Comparison of ENCODE assay signal across 1 cellular context in the genomic region with DNA sequence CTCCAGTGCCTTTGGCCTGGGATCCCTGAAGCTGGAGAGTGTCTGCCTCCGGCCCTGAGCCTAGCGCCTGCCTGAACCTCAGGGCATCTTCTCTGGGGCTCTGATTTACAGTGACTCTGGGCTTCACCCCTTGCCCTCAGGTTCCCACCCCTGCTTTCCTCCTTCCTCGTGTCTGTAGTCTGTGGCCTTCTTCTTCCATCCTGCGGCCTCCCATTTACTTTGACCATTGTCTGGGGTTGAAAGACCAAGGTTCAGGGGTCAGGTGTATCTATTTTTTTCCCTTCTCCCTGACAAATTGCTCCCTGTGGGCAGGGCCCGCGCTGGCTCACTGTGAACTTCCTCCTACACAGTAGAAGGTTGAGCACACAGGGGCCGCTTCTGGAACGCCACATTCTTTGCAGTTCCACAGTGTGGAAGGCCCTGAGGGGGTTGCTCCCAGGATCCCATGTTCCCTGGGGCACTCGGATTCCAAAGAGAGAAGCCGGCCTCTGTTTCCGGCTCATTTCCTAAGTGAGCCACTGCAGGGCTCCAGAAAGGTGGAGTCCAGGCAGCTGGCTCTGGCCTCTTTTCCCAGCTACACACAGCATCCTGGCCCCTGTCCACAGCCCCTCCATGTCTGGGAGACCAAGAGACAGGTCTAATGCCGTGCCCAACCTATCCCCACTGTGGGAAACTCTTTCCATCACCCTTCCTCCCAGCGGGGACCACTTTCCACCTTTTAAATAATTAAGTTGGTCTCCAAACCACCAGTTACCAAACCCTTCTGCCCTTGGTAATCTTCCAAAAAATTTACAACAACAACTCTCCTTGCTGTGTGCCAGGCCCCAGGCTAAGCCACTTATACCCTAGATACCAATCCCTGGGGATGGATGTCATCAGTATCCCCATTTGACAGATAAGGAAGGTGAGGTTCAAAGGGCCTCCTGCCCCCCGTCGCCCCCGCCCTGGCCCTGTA.
A peak's percentile ranks its signal among the peaks of the same experiment; 100 is the strongest.
TF ChIP-seq lines count a peak whose summit lies in the region.

No MANE protein-coding gene starts in this region.

TF ChIP-seq in HepG2, 621 proteins besides CTCF, POLR2A, EP300 and RAD21 (continued from another document and continues in another):
- TF ChIP-seq POGK (CRISPR knock-in tag; conservative IDR thresholded peaks at IDR 0.05) (peak; percentile 99), NR2F2 (IDR thresholded peaks at IDR 0.05; ENCODE audit: borderline replicate concordance, low read depth) (0 out of 2 replicates have a peak, but pooled peaks have one; percentile 40), ZBTB40 (IDR thresholded peaks at IDR 0.05) (no peak), ZBTB40 (CRISPR knock-in tag; IDR thresholded peaks at IDR 0.05) (peak; percentile 44; the same call in 1 of the 2 replicates), ZNF496 (CRISPR knock-in tag; IDR thresholded peaks at IDR 0.05; ENCODE audit: insufficient replicate concordance) (no peak), ASH2L (IDR thresholded peaks at IDR 0.05; ENCODE audit: insufficient read length, low read depth, low read length) (no peak), HOXA9 (CRISPR knock-in tag; IDR thresholded peaks at IDR 0.05; ENCODE audit: borderline replicate concordance) (no peak), ZNF230 (CRISPR knock-in tag; IDR thresholded peaks at IDR 0.05) (0 out of 2 replicates have a peak, but pooled peaks have one; percentile 10), ZNF777 (CRISPR knock-in tag; IDR thresholded peaks at IDR 0.05) (no peak), MEIS1 (CRISPR knock-in tag; IDR thresholded peaks at IDR 0.05; ENCODE audit: borderline replicate concordance) (0 out of 2 replicates have a peak, but pooled peaks have one; percentile 29), ZSCAN31 (CRISPR knock-in tag; IDR thresholded peaks at IDR 0.05; ENCODE audit: low read depth) (peak; percentile 39; the same call in 1 of the 2 replicates), HNF4G (IDR thresholded peaks at IDR 0.05; ENCODE audit: borderline replicate concordance, low read depth, low read length) (peak; percentile 71; the same call in 1 of the 2 replicates), HNF4G (CRISPR knock-in tag; IDR thresholded peaks at IDR 0.05; ENCODE audit: borderline replicate concordance, low read depth) (peak; percentile 46; the same call in 1 of the 2 replicates), FOXC1 (CRISPR knock-in tag; IDR thresholded peaks at IDR 0.05; ENCODE audit: borderline replicate concordance) (no peak; the same call in 1 of the 2 replicates), ZNF737 (CRISPR knock-in tag; IDR thresholded peaks at IDR 0.05; ENCODE audit: borderline replicate concordance) (no peak), RBAK (CRISPR knock-in tag; IDR thresholded peaks at IDR 0.05) (no peak), ZBTB1 (CRISPR knock-in tag; IDR thresholded peaks at IDR 0.05; ENCODE audit: borderline replicate concordance) (no peak), ZNF20 (CRISPR knock-in tag; IDR thresholded peaks at IDR 0.05) (no peak), REL (CRISPR knock-in tag; conservative IDR thresholded peaks at IDR 0.05) (no peak), ZXDC (CRISPR knock-in tag; IDR thresholded peaks at IDR 0.05) (no peak), SAP130 (CRISPR knock-in tag; IDR thresholded peaks at IDR 0.05; ENCODE audit: low read depth) (peak; percentile 57), HNRNPK (IDR thresholded peaks at IDR 0.05; ENCODE audit: low read depth, low read length, poor library complexity, severe bottlenecking) (no peak), ZSCAN30 (CRISPR knock-in tag; IDR thresholded peaks at IDR 0.05) (no peak), YEATS4 (CRISPR knock-in tag; IDR thresholded peaks at IDR 0.05; ENCODE audit: borderline replicate concordance) (no peak), TGIF2 (CRISPR knock-in tag; IDR thresholded peaks at IDR 0.05) (no peak), HDAC2 (CRISPR knock-in tag; IDR thresholded peaks at IDR 0.05) (peak; percentile 26; the same call in 1 of the 2 replicates), ELF1 (CRISPR knock-in tag; IDR thresholded peaks at IDR 0.05) (peak; percentile 34; the same call in 1 of the 2 replicates), MATR3 (CRISPR knock-in tag; IDR thresholded peaks at IDR 0.05) (no peak), IRF2 (CRISPR knock-in tag; IDR thresholded peaks at IDR 0.05) (0 out of 2 replicates have a peak, but pooled peaks have one; percentile 15), FLYWCH1 (CRISPR knock-in tag; IDR thresholded peaks at IDR 0.05) (no peak), ZNF619 (CRISPR knock-in tag; IDR thresholded peaks at IDR 0.05) (no peak), SNAPC2 (CRISPR knock-in tag; IDR thresholded peaks at IDR 0.05) (no peak), ZNF264 (CRISPR knock-in tag; IDR thresholded peaks at IDR 0.05) (no peak; the same call in 1 of the 2 replicates), WIZ (CRISPR knock-in tag; IDR thresholded peaks at IDR 0.05) (no peak), ZNF761 (CRISPR knock-in tag; conservative IDR thresholded peaks at IDR 0.05) (no peak), HNRNPL (IDR thresholded peaks at IDR 0.05; ENCODE audit: low read depth, low read length) (no peak), ZFP90 (CRISPR knock-in tag; IDR thresholded peaks at IDR 0.05; ENCODE audit: borderline replicate concordance) (no peak), ZNF670 (CRISPR knock-in tag; IDR thresholded peaks at IDR 0.05; ENCODE audit: borderline replicate concordance) (no peak), ETV5 (CRISPR knock-in tag; IDR thresholded peaks at IDR 0.05; ENCODE audit: borderline replicate concordance) (peak; percentile 57; the same call in 1 of the 2 replicates), RFXANK (CRISPR knock-in tag; IDR thresholded peaks at IDR 0.05) (no peak), ZNF615 (CRISPR knock-in tag; IDR thresholded peaks at IDR 0.05; ENCODE audit: borderline replicate concordance) (no peak)
- TF ChIP-seq, protein P1, sequence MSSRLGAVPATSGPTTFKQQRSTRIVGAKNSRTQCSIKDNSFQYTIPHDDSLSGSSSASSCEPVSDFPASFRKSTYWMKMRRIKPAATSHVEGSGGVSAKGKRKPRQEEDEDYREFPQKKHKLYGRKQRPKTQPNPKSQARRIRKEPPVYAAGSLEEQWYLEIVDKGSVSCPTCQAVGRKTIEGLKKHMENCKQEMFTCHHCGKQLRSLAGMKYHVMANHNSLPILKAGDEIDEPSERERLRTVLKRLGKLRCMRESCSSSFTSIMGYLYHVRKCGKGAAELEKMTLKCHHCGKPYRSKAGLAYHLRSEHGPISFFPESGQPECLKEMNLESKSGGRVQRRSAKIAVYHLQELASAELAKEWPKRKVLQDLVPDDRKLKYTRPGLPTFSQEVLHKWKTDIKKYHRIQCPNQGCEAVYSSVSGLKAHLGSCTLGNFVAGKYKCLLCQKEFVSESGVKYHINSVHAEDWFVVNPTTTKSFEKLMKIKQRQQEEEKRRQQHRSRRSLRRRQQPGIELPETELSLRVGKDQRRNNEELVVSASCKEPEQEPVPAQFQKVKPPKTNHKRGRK (CRISPR knock-in tag; IDR thresholded peaks at IDR 0.05), result no peak
- TF ChIP-seq, protein P2, sequence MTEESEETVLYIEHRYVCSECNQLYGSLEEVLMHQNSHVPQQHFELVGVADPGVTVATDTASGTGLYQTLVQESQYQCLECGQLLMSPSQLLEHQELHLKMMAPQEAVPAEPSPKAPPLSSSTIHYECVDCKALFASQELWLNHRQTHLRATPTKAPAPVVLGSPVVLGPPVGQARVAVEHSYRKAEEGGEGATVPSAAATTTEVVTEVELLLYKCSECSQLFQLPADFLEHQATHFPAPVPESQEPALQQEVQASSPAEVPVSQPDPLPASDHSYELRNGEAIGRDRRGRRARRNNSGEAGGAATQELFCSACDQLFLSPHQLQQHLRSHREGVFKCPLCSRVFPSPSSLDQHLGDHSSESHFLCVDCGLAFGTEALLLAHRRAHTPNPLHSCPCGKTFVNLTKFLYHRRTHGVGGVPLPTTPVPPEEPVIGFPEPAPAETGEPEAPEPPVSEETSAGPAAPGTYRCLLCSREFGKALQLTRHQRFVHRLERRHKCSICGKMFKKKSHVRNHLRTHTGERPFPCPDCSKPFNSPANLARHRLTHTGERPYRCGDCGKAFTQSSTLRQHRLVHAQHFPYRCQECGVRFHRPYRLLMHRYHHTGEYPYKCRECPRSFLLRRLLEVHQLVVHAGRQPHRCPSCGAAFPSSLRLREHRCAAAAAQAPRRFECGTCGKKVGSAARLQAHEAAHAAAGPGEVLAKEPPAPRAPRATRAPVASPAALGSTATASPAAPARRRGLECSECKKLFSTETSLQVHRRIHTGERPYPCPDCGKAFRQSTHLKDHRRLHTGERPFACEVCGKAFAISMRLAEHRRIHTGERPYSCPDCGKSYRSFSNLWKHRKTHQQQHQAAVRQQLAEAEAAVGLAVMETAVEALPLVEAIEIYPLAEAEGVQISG (CRISPR knock-in tag; IDR thresholded peaks at IDR 0.05), result no peak
